ENCODE assay signal across 28 cellular contexts in genomic region chr11:13225058-13226001, GRCh38. TPM values are rescaled to one million over a fixed set of nuclear protein-coding genes. Genes with fewer than 3 reads are reported as not detected.
DNase-seq lines count a peak whose midpoint lies in the region; ATAC-seq, FAIRE-seq and TF ChIP-seq lines count a peak whose summit lies in the region.
"Had no signal": no experiment of that assay in that cellular context is flagged by ENCODE, and none has a peak within 500 bp of the region (broad histone marks: within the 10 kb centered on the region; RNA-seq: fewer than 3 reads in every experiment).

No MANE protein-coding gene starts in this region.

- DNase-seq in CD1c-positive myeloid dendritic cell (ENCODE audit: extremely low spot score) (peak; percentile 44), IMR-90 (no peak), keratinocyte (ENCODE audit: low read depth, low spot score) (no peak), renal cortical epithelial cell (ENCODE audit: low read depth) (peak; percentile 67), NCI-H2227 treated with DMSO at 0.1 percent for 48 hours (lab: John Stamatoyannopoulos, UW) (no peak), Right ventricle myocardium superior (no peak)
- DNase-seq: AML-193; C1 segment of cervical spinal cord; Caco-2; CD8-positive, alpha-beta T cell; DMS 273 treated with DMSO at 0.1 percent for 48 hours; DMS79; GF-D8; GOT3; HCEC 1CT; Karpas-422; NCI-H1417; NCI-H1694; NCI-H2029 treated with DMSO at 0.1 percent for 48 hours; NCI-H526 treated with DMSO at 0.1 percent for 48 hours; PC-9; SHP77 treated with DMSO at 0.1 percent for 48 hours; T-helper 1 cell had no signal

- H3K18ac ChIP-seq in IMR-90 (ENCODE audit: low read depth, low read length) = no peak overlapping the region

- H2BK5ac ChIP-seq in IMR-90 (ENCODE audit: low read depth, low read length, poor library complexity, severe bottlenecking) = no peak overlapping the region

- in situ Hi-C loops in IMR-90 (cut with MboI; ENCODE audit: low sequenced_read_pairs) = no loop called here

- CTCF ChIA-PET in IMR-90 (lab: Yijun Ruan, JAX) = no interaction called here

- H2AK5ac ChIP-seq in IMR-90 (ENCODE audit: low read depth, low read length) = peak overlapping the region; percentile 35

- FAIRE-seq in keratinocyte (lab: Jason Lieb, UNC) = no peak
- FAIRE-seq: A204.1, GM12892, GM19239 had no signal

- no peak overlapping the region for H3K9ac ChIP-seq in IMR-90 (ENCODE audit: low read depth, low read length)
- H3K9ac ChIP-seq in keratinocyte (ENCODE audit: control insufficient read depth, extremely low read depth, insufficient read depth, low read length) = no peak overlapping the region

- H4K5ac ChIP-seq in IMR-90 (ENCODE audit: low read depth, low read length) = no peak overlapping the region

- H3K27me3 ChIP-seq in IMR-90 (ENCODE audit: control insufficient read depth, insufficient read depth, low read length) (no peaks in the 10 kb centered on the region), keratinocyte (ENCODE audit: control insufficient read depth, extremely low read depth, insufficient read depth, low read length) (no peaks in the 10 kb centered on the region)

- 0 out of 2 replicates have a peak overlapping the region, but pooled peaks have one; percentile 29 for H2BK20ac ChIP-seq in IMR-90 (ENCODE audit: low read depth, low read length)

- no peak overlapping the region for H2BK120ac ChIP-seq in IMR-90 (ENCODE audit: low read depth, low read length)

- no peak overlapping the region for H3K56ac ChIP-seq in IMR-90 (ENCODE audit: extremely low read depth, insufficient read depth, low read length)

- no peak overlapping the region for H3K4ac ChIP-seq in IMR-90 (ENCODE audit: low read depth, low read length)

- intact Hi-C loops in IMR-90 (cut with micrococcal nuclease) (no loop called here), Right ventricle myocardium superior (cut with DNase I) (no loop called here)

- no peak overlapping the region for H4K8ac ChIP-seq in IMR-90 (ENCODE audit: low read depth in 2 of 2, low read length in 2 of 2)

- H3K79me1 ChIP-seq in IMR-90 (ENCODE audit: low read depth in 1 of 2, low read length in 2 of 2) = no peaks in the 10 kb centered on the region

- no peak overlapping the region for H4K91ac ChIP-seq in IMR-90 (ENCODE audit: insufficient read depth, low read depth, low read length)

- H3K9me1 ChIP-seq in IMR-90 (ENCODE audit: insufficient read depth, low read length) (peaks cover 17% of the 10 kb centered on the region), keratinocyte (ENCODE audit: control insufficient read depth, extremely low read depth, insufficient read depth, low read length) (no peaks in the 10 kb centered on the region)

- no peak for TF ChIP-seq RAD21 in IMR-90 (IDR thresholded peaks at IDR 0.05; ENCODE audit: low read length)

- H3K27ac ChIP-seq in IMR-90 (ENCODE audit: insufficient read depth, low read length) (no peak overlapping the region), keratinocyte (ENCODE audit: control insufficient read depth, insufficient read depth, low read length) (no peak overlapping the region)
- H3K27ac ChIP-seq: PC-9, RWPE1 had no signal

- POLR2A ChIA-PET in IMR-90 (lab: Charles Lee; ENCODE audit: unreplicated experiment) = no interaction called here

- no peaks in the 10 kb centered on the region for H3K9me3 ChIP-seq in IMR-90 (ENCODE audit: control insufficient read depth, insufficient read depth, low read length)
- H3K9me3 ChIP-seq in keratinocyte (ENCODE audit: control insufficient read depth, low read depth, low read length) = no peaks in the 10 kb centered on the region
- H3K9me3 ChIP-seq: Caco-2 had no signal

- H3K4me2 ChIP-seq in IMR-90 (ENCODE audit: low read depth, low read length) (no peak overlapping the region), keratinocyte (ENCODE audit: control insufficient read depth, extremely low read depth, insufficient read depth, low read depth, low read length) (peak overlapping the region; percentile 11)
- H3K4me2 ChIP-seq: PC-9 had no signal

- H4K20me1 ChIP-seq in IMR-90 (ENCODE audit: insufficient read depth, low read length) (no peaks in the 10 kb centered on the region), keratinocyte (ENCODE audit: control insufficient read depth, extremely low read depth, insufficient read depth, low read length) (no peaks in the 10 kb centered on the region)

- peak overlapping the region; percentile 9 for H2AFZ ChIP-seq in IMR-90 (replicated peaks; ENCODE audit: low read length, poor library complexity)
- no peak overlapping the region for H2AFZ ChIP-seq in keratinocyte (ENCODE audit: control insufficient read depth, low read length)
- H2AFZ ChIP-seq: PC-9 had no signal

- 93% methylated on average over 3 of the region's 10 CpGs; no CpG with 5 or more reads in 1 of the 2 experiments for WGBS in IMR-90 (ENCODE audit: extremely low coverage in 2 of 2, insufficient read length in 1 of 2), 2 experiments

- 0 out of 2 replicates have a peak overlapping the region, but pooled peaks have one; percentile 21 for H3K23ac ChIP-seq in IMR-90 (ENCODE audit: low read depth, low read length)

- BruUV-seq in IMR-90 (replicated peaks; lab: Mats Ljungman, UMichigan) = no TSS peak

- TF ChIP-seq POLR2A in IMR-90 (IDR thresholded peaks at IDR 0.05; ENCODE audit: low read depth, low read length) = no peak

- TF ChIP-seq CTCF in IMR-90 (conservative IDR thresholded peaks at IDR 0.05; ENCODE audit: low read depth, low read length) (no peak), keratinocyte (optimal IDR thresholded peaks at IDR 0.05 in 1 of 3, IDR thresholded peaks at IDR 0.05 in 1 of 3, conservative IDR thresholded peaks at IDR 0.05 in 1 of 3; ENCODE audit: extremely low read depth in 1 of 3, insufficient read depth in 2 of 3, low read length in 3 of 3) (no peak)

- H3K4me1 ChIP-seq in IMR-90 (ENCODE audit: control insufficient read depth, insufficient read depth, low read length) (peaks cover 14% of the 10 kb centered on the region), keratinocyte (ENCODE audit: control insufficient read depth, extremely low read depth, insufficient read depth, low read length) (peaks cover 47% of the 10 kb centered on the region)
- H3K4me1 ChIP-seq: Caco-2 had no signal

- H3K79me2 ChIP-seq in keratinocyte (ENCODE audit: control insufficient read depth, insufficient read depth, low read length) = no peaks in the 10 kb centered on the region

- dilution Hi-C loops in IMR-90 (cut with HindIII; ENCODE audit: low sequenced_read_pairs, unreplicated experiment) (no loop called here), keratinocyte (cut with MboI; ENCODE audit: extremely low pct_ligation_motif_present, low sequenced_read_pairs) (no loop called here)

- H3K4me3 ChIP-seq in IMR-90 (ENCODE audit: insufficient read depth, low read depth, low read length) (no peak overlapping the region), keratinocyte (ENCODE audit: control insufficient read depth in 2 of 3, extremely low read depth in 1 of 3, insufficient read depth in 2 of 3, low read depth in 1 of 3, low read length in 3 of 3) (no peak overlapping the region)
- H3K4me3 ChIP-seq: PC-9 had no signal

- H2BK15ac ChIP-seq in IMR-90 (ENCODE audit: low read depth, low read length) = 0 out of 3 replicates have a peak overlapping the region, but pooled peaks have one; percentile 53

- H2AK9ac ChIP-seq in IMR-90 (replicated peaks; ENCODE audit: low read depth, low read length, poor library complexity) = peak overlapping the region; percentile 31

- ATAC-seq in IMR-90 (ENCODE audit: low read depth) (no peak), GM21717 (IDR thresholded peaks at IDR 0.05; ENCODE audit: unreplicated experiment) (no peak), Right ventricle myocardium superior (ENCODE audit: poor library complexity) (no peak)
- ATAC-seq: CD8-positive, alpha-beta T cell had no signal

- 0 out of 2 replicates have a peak overlapping the region, but pooled peaks have one; percentile 14 for H3K14ac ChIP-seq in IMR-90 (replicated peaks; ENCODE audit: low read depth, low read length)

- no peaks in the 10 kb centered on the region for H3K36me3 ChIP-seq in IMR-90 (ENCODE audit: control insufficient read depth, insufficient read depth, low read length)
- no peaks in the 10 kb centered on the region for H3K36me3 ChIP-seq in keratinocyte (ENCODE audit: control insufficient read depth in 2 of 2, extremely low read depth in 1 of 2, insufficient read depth in 2 of 2, low read length in 2 of 2)

TF ChIP-seq in IMR-90, 13 proteins besides CTCF, POLR2A, EP300 and RAD21 (continues in another document):
- TF ChIP-seq CHD1 (IDR thresholded peaks at IDR 0.05; ENCODE audit: low read depth, low read length) (no peak), ELK1 (IDR thresholded peaks at IDR 0.05; ENCODE audit: borderline replicate concordance, low read depth, low read length) (no peak), MAFK (IDR thresholded peaks at IDR 0.05; ENCODE audit: low read depth, low read length) (no peak), SMC3 (IDR thresholded peaks at IDR 0.05; ENCODE audit: low read depth, low read length) (no peak)

RNA-seq across cellular contexts. Expression of gene BMAL1, which starts 52.3 kb away (rescaled TPM):
- total RNA-seq in IMR-90 (2012; rRNA removed) (9.9 and 13.1 TPM in 2 replicates), renal cortical epithelial cell (17.2 and 20.7 TPM in 2 replicates), Right ventricle myocardium superior (9.8 TPM)
- polyA plus RNA-seq in IMR-90 (2012; rRNA removed) (7.5 and 8.8 TPM in 2 replicates), keratinocyte (18.9 to 27.5 TPM (median 22.6 TPM) in 3 replicates)
- 3.2 and 7.1 TPM in 2 replicates for polyA plus RNA-seq in IMR-90 (2012; cell fraction: cytosol; rRNA removed)
- 7.6 and 22.8 TPM in 2 replicates for polyA plus RNA-seq in IMR-90 (2012; cell fraction: nucleus; rRNA removed; ENCODE audit: low replicate concordance)
- polyA plus RNA-seq in keratinocyte (2011; ENCODE audit: low read depth) = 31.7 TPM
- polyA plus RNA-seq in keratinocyte (2011; cell fraction: cytosol; rRNA removed) = 14.7 and 32.0 TPM in 2 replicates
- 25.5 and 36.9 TPM in 2 replicates for polyA plus RNA-seq in keratinocyte (2011; cell fraction: nucleus; rRNA removed)
- polyA plus RNA-seq in keratinocyte (2012; ENCODE audit: low replicate concordance) = 13.8 and 19.4 TPM in 2 replicates
- polyA minus RNA-seq in keratinocyte = 20.0 to 40.1 TPM (median 27.1 TPM) in 3 replicates
- 17.5 TPM for polyA minus RNA-seq in keratinocyte (2011; cell fraction: cytosol; rRNA and poly(A)+ RNA removed)
- polyA minus RNA-seq in keratinocyte (2011; cell fraction: nucleus; rRNA and poly(A)+ RNA removed) = 26.6 and 44.0 TPM in 2 replicates

Comparison
In these comparisons a context has a peak if more than half of its experiments do, and no peak if none do; other contexts are left out.
1. DNase-seq: peak in CD1c-positive myeloid dendritic cell (single experiment) and renal cortical epithelial cell (single experiment); none in IMR-90 (single experiment), keratinocyte (single experiment), NCI-H2227 treated with DMSO at 0.1 percent for 48 hours (single experiment) and Right ventricle myocardium superior (single experiment).